In the genomic region with DNA sequence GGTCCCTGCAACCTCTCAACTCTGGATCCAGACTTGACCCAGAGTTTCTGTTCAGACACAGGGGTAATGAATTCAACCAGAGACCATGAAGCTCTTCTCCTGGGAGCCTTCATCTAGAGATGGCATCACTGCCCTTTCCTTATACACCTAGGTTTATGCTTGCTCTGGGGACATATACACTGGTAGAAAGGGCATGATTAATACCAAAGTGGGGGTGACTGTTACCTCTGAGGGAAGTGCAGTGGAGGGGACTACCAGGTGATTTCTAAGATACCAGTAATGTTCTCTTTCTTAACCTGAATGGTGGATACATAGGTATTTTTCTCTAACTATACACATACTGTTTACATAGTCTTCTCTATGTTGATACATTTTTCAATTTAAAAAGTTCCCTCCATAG, we compare ENCODE assay signal across 13 cellular contexts. TPM values are rescaled to one million over a fixed set of nuclear protein-coding genes. Genes with fewer than 3 reads are reported as not detected.
DNase-seq lines count a peak whose midpoint lies in the region; ATAC-seq and TF ChIP-seq lines count a peak whose summit lies in the region.
"Had no signal": no experiment of that assay in that cellular context is flagged by ENCODE, and none has a peak within 500 bp of the region (broad histone marks: within the 10 kb centered on the region; RNA-seq: fewer than 3 reads in every experiment).

No MANE protein-coding gene starts in this region.

- H3K9me3 ChIP-seq in right cardiac atrium (ENCODE audit: control insufficient read depth, low read length) (no peaks in the 10 kb centered on the region), body of pancreas (no peaks in the 10 kb centered on the region)

- TF ChIP-seq POLR2A in body of pancreas (IDR thresholded peaks at IDR 0.05): no peak

- H3K9me3 Mint-ChIP-seq in naive thymus-derived CD8-positive, alpha-beta T cell: no peaks in the 10 kb centered on the region
- H3K9me3 Mint-ChIP-seq: H9, mesothelial cell of epicardium had no signal

- intact Hi-C loops in right cardiac atrium (cut with DNase I): no loop called here
- intact Hi-C loops in left ventricle myocardium superior (cut with micrococcal nuclease): no loop called here
- intact Hi-C loops in body of pancreas (cut with DNase I): no loop called here

- H3K36me3 Mint-ChIP-seq in naive thymus-derived CD8-positive, alpha-beta T cell: peaks cover 0 to 3% (median 3%) of the 10 kb centered on the region in 3 donors
- H3K36me3 Mint-ChIP-seq: mesothelial cell of epicardium had no signal

- no peak overlapping the region for H3K4me3 ChIP-seq in right cardiac atrium (ENCODE audit: low read length)
- H3K4me3 ChIP-seq in body of pancreas: no peak overlapping the region

- TF ChIP-seq CTCF in body of pancreas (IDR thresholded peaks at IDR 0.05): no peak

- H3K27ac ChIP-seq in right cardiac atrium (ENCODE audit: low read length): peak overlapping the region; percentile 38
- H3K27ac ChIP-seq in body of pancreas: peak overlapping the region; percentile 53 to 87 (median 82)

- ATAC-seq in right cardiac atrium (no peak), left ventricle myocardium superior (no peak), body of pancreas (no peak), GM18861 (IDR thresholded peaks at IDR 0.05; ENCODE audit: unreplicated experiment) (no peak), GM21515 (IDR thresholded peaks at IDR 0.05; ENCODE audit: unreplicated experiment) (no peak)
- peak in 1 of 2 donors; percentile 27 for ATAC-seq in naive thymus-derived CD8-positive, alpha-beta T cell

- peak overlapping the region in 8 of 10 donors; percentile 4 to 88 (median 60) for H3K27ac Mint-ChIP-seq in naive thymus-derived CD8-positive, alpha-beta T cell
- H3K27ac Mint-ChIP-seq: mesothelial cell of epicardium had no signal

- H3K4me1 ChIP-seq in right cardiac atrium (ENCODE audit: control insufficient read depth, insufficient read depth, low read length) (peaks cover 19% of the 10 kb centered on the region), body of pancreas (peaks cover 80% of the 10 kb centered on the region)

- H3K27me3 ChIP-seq in right cardiac atrium (ENCODE audit: control insufficient read depth, insufficient read depth): no peaks in the 10 kb centered on the region
- H3K27me3 ChIP-seq in body of pancreas: no peaks in the 10 kb centered on the region

- POLR2A ChIA-PET in naive thymus-derived CD8-positive, alpha-beta T cell (lab: Charles Lee): interaction anchor here (1.2 kb wide), 1 partner anchor 48 kb away, joined by 5 read pairs; a partner anchor contains a TSS

- H3K4me3 Mint-ChIP-seq in naive thymus-derived CD8-positive, alpha-beta T cell: peak overlapping the region; percentile 15 to 74 (median 56)
- H3K4me3 Mint-ChIP-seq: H9, mesothelial cell of epicardium had no signal

- DNase-seq in right cardiac atrium (no peak), left ventricle myocardium superior (no peak), body of pancreas (no peak), HCEC 1CT (no peak), iPS-NIHi11 (ENCODE audit: low spot score) (no peak)
- no peak for DNase-seq in naive thymus-derived CD8-positive, alpha-beta T cell
- DNase-seq: C1 segment of cervical spinal cord; H9; Karpas-422; stimulated activated CD8-positive, alpha-beta memory T cell treated with anti-CD3 and anti-CD28 coated beads, Interleukin-4, amount 100 ng/mL, for 48 hours had no signal

- peaks cover 53 to 97% (median 93%) of the 10 kb centered on the region in 4 donors for H3K4me1 Mint-ChIP-seq in naive thymus-derived CD8-positive, alpha-beta T cell

- no peaks in the 10 kb centered on the region for H3K36me3 ChIP-seq in body of pancreas (replicated peaks in 1 of 2; ENCODE audit: insufficient read depth in 1 of 2, low read depth in 2 of 2)

- no peaks in the 10 kb centered on the region for H3K27me3 Mint-ChIP-seq in naive thymus-derived CD8-positive, alpha-beta T cell

RNA-seq across cellular contexts. Expression of a gene that starts 48.4 kb away (rescaled TPM):
- total RNA-seq in right cardiac atrium: 100 to 1,000 TPM in 1 of 4 donors, 10 to 100 TPM in 3; 76.6 to 106 (median 88.0) TPM
- 33.1 TPM for polyA plus RNA-seq in right cardiac atrium
- total RNA-seq in left ventricle myocardium superior: 95.7 TPM
- 100 to 1,000 TPM; 106 to 136 TPM for total RNA-seq in body of pancreas
- total RNA-seq in naive thymus-derived CD8-positive, alpha-beta T cell: 100 to 1,000 TPM; 346 to 361 TPM
- polyA plus RNA-seq in naive thymus-derived CD8-positive, alpha-beta T cell: 100 to 1,000 TPM; 162 to 244 (median 174) TPM
